ENCODE assay signal across 11 cellular contexts in genomic region chr19:12543855-12544254, GRCh38. TPM values are rescaled to one million over a fixed set of nuclear protein-coding genes. Genes with fewer than 3 reads are reported as not detected.
DNase-seq lines count a peak whose midpoint lies in the region; ATAC-seq and TF ChIP-seq lines count a peak whose summit lies in the region.
"Had no signal": no experiment of that assay in that cellular context is flagged by ENCODE, and none has a peak within 500 bp of the region (broad histone marks: within the 10 kb centered on the region; RNA-seq: fewer than 3 reads in every experiment).

No MANE protein-coding gene starts in this region.

- peak overlapping the region; percentile 57 for H3K27ac Mint-ChIP-seq in chondrocyte (ENCODE audit: unreplicated experiment)
- peak overlapping the region; percentile 74 to 78 for H3K27ac Mint-ChIP-seq in natural killer cell treated with Interleukin-12 subunit alpha and Interleukin-12 subunit beta and Interleukin-15 and Interleukin-18, amount 100 ng/mL, for 72 hours
- H3K27ac Mint-ChIP-seq: brain had no signal

- TF ChIP-seq CTCF in NB4 (IDR thresholded peaks at IDR 0.05; ENCODE audit: low read depth, low read length) (no peak), chondrocyte (IDR thresholded peaks at IDR 0.05) (no peak)

- peaks cover 19% of the 10 kb centered on the region for H3K4me1 Mint-ChIP-seq in chondrocyte (ENCODE audit: low read depth)
- peaks cover 33 to 43% of the 10 kb centered on the region in 2 donors for H3K4me1 Mint-ChIP-seq in natural killer cell treated with Interleukin-12 subunit alpha and Interleukin-12 subunit beta and Interleukin-15 and Interleukin-18, amount 100 ng/mL, for 72 hours (ENCODE audit: low read depth in 2 of 2)
- H3K4me1 Mint-ChIP-seq: brain had no signal

- DNase-seq in GF-D8 (lab: John Stamatoyannopoulos, UW) (peak; percentile 12), NB4 (ENCODE audit: low read depth) (peak; percentile 42), chondrocyte (ENCODE audit: low spot score) (no peak), NCI-H526 (lab: John Stamatoyannopoulos, UW) (no peak), cortex of kidney (lab: John Stamatoyannopoulos, UW) (no peak)
- DNase-seq in natural killer cell treated with Interleukin-12 subunit alpha and Interleukin-12 subunit beta and Interleukin-15 and Interleukin-18, amount 100 ng/mL, for 72 hours (ENCODE audit: low spot score) = no peak
- DNase-seq: activated T-cell treated with anti-CD3 and anti-CD28 coated beads, Interleukin-2, amount 50 U/mL, for 48 hours; naive thymus-derived CD4-positive, alpha-beta T cell; stimulated activated naive CD4-positive, alpha-beta T cell had no signal

- H3K4me3 Mint-ChIP-seq in chondrocyte (ENCODE audit: unreplicated experiment) = no peak overlapping the region
- peak overlapping the region; percentile 50 for H3K4me3 Mint-ChIP-seq in natural killer cell treated with Interleukin-12 subunit alpha and Interleukin-12 subunit beta and Interleukin-15 and Interleukin-18, amount 100 ng/mL, for 72 hours

- H3K4me3 ChIP-seq in NB4 (ENCODE audit: low read depth, low read length) = no peak overlapping the region

- peaks cover 7% of the 10 kb centered on the region for H3K9me3 Mint-ChIP-seq in chondrocyte (ENCODE audit: low read depth)
- peaks cover 4% of the 10 kb centered on the region for H3K9me3 Mint-ChIP-seq in natural killer cell treated with Interleukin-12 subunit alpha and Interleukin-12 subunit beta and Interleukin-15 and Interleukin-18, amount 100 ng/mL, for 72 hours

- ATAC-seq in natural killer cell treated with Interleukin-12 subunit alpha and Interleukin-12 subunit beta and Interleukin-15 and Interleukin-18, amount 100 ng/mL, for 72 hours = peak; percentile 80 to 94
- no peak for ATAC-seq in GM19397 (IDR thresholded peaks at IDR 0.05; ENCODE audit: unreplicated experiment)
- ATAC-seq: naive thymus-derived CD4-positive, alpha-beta T cell had no signal

- H3K36me3 Mint-ChIP-seq in chondrocyte (ENCODE audit: low read depth) = peaks cover 17% of the 10 kb centered on the region
- H3K36me3 Mint-ChIP-seq in natural killer cell treated with Interleukin-12 subunit alpha and Interleukin-12 subunit beta and Interleukin-15 and Interleukin-18, amount 100 ng/mL, for 72 hours = peaks cover 17% of the 10 kb centered on the region

- no peaks in the 10 kb centered on the region for H3K27me3 Mint-ChIP-seq in chondrocyte (ENCODE audit: low read depth)
- H3K27me3 Mint-ChIP-seq in natural killer cell treated with Interleukin-12 subunit alpha and Interleukin-12 subunit beta and Interleukin-15 and Interleukin-18, amount 100 ng/mL, for 72 hours = no peaks in the 10 kb centered on the region
- H3K27me3 Mint-ChIP-seq: naive thymus-derived CD4-positive, alpha-beta T cell had no signal

- TF ChIP-seq POLR2A in NB4 (IDR thresholded peaks at IDR 0.05; ENCODE audit: extremely low read depth, insufficient read length) = no peak

RNA-seq across cellular contexts. Expression of gene ZNF564, which starts 7.4 kb away (rescaled TPM):
- 5.7 to 8.9 TPM (median 6.5 TPM) in 3 replicates for total RNA-seq in chondrocyte
- 10 to 100 TPM; 12.5 to 13.2 TPM for total RNA-seq in natural killer cell treated with Interleukin-12 subunit alpha and Interleukin-12 subunit beta and Interleukin-15 and Interleukin-18, amount 100 ng/mL, for 72 hours

RNA-seq across cellular contexts. Expression of gene ZNF709, which starts 59.2 kb away (rescaled TPM):
- 2.0 to 5.2 TPM (median 3.0 TPM) in 3 replicates for total RNA-seq in chondrocyte
- total RNA-seq in natural killer cell treated with Interleukin-12 subunit alpha and Interleukin-12 subunit beta and Interleukin-15 and Interleukin-18, amount 100 ng/mL, for 72 hours = 1 to 10 TPM; 1.3 to 1.6 TPM

Comparison
In these comparisons a context has a peak if more than half of its experiments do, and no peak if none do; other contexts are left out.
1. DNase-seq: peak in GF-D8 (single experiment) and NB4 (single experiment); none in chondrocyte (single experiment), natural killer cell treated with Interleukin-12 subunit alpha and Interleukin-12 subunit beta and Interleukin-15 and Interleukin-18, amount 100 ng/mL, for 72 hours (single experiment), NCI-H526 (0 of 2) and cortex of kidney (single experiment).